ENCODE assay signal across 8 cellular contexts in genomic region chr14:58637040-58637390, GRCh38. TPM values are rescaled to one million over a fixed set of nuclear protein-coding genes. Genes with fewer than 3 reads are reported as not detected.
DNase-seq lines count a peak whose midpoint lies in the region; ATAC-seq and TF ChIP-seq lines count a peak whose summit lies in the region.

No MANE protein-coding gene starts in this region.

- peak overlapping the region; percentile 53 for H3K27ac Mint-ChIP-seq in activated CD4-positive, alpha-beta memory T cell treated with anti-CD3 and anti-CD28 coated beads for 36 hours
- peak overlapping the region; percentile 84 to 95 (median 91) for H3K27ac Mint-ChIP-seq in naive thymus-derived CD4-positive, alpha-beta T cell

- H3K4me3 ChIP-seq in BE2C (ENCODE audit: low read depth, low read length): peak overlapping the region; percentile 34
- H3K4me3 ChIP-seq in epithelial cell of proximal tubule (ENCODE audit: low read depth, low read length): peak overlapping the region; percentile 58
- H3K4me3 ChIP-seq in naive thymus-derived CD4-positive, alpha-beta T cell (ENCODE audit: low read length): peak overlapping the region; percentile 80
- peak overlapping the region; percentile 46 to 87 (median 72) for H3K4me3 ChIP-seq in transverse colon

- TF ChIP-seq EP300 in transverse colon (IDR thresholded peaks at IDR 0.05; ENCODE audit: low read depth): no peak

- TF ChIP-seq POLR2A in transverse colon (IDR thresholded peaks at IDR 0.05): no peak

- peaks cover 33% of the 10 kb centered on the region for H3K4me1 Mint-ChIP-seq in activated CD4-positive, alpha-beta memory T cell treated with anti-CD3 and anti-CD28 coated beads for 36 hours (ENCODE audit: low read depth)
- peaks cover 20 to 59% (median 45%) of the 10 kb centered on the region in 7 donors for H3K4me1 Mint-ChIP-seq in naive thymus-derived CD4-positive, alpha-beta T cell

- in situ Hi-C loops in transverse colon (cut with MboI; ENCODE audit: low pct_ligation_motif_present in 1 of 4, low pct_unique_long_range_greater_than_20kb in 1 of 4, low sequenced_read_pairs in 3 of 4): loop anchor here in 3 of 4 donors (25.0 kb wide), 1 partner anchor 375 kb away; no protein-coding TSS in a partner anchor

- H3K4me3 Mint-ChIP-seq in activated CD4-positive, alpha-beta memory T cell treated with anti-CD3 and anti-CD28 coated beads for 36 hours: peak overlapping the region; percentile 79
- H3K4me3 Mint-ChIP-seq in naive thymus-derived CD4-positive, alpha-beta T cell: peak overlapping the region; percentile 89 to 99 (median 98)

- H3K9me3 ChIP-seq in BE2C (no peaks in the 10 kb centered on the region), transverse colon (no peaks in the 10 kb centered on the region)
- no peaks in the 10 kb centered on the region for H3K9me3 ChIP-seq in naive thymus-derived CD4-positive, alpha-beta T cell (ENCODE audit: control insufficient read depth in 2 of 3, low read length in 3 of 3)

- CTCF ChIA-PET in activated CD4-positive, alpha-beta memory T cell treated with anti-CD3 and anti-CD28 coated beads for 36 hours (lab: Charles Lee): interaction anchor here (0.8 to 1.4 kb wide), 4 partner anchors 10 to 418 kb away, joined by 3 to 5 read pairs (median 4); no protein-coding TSS in a partner anchor
- CTCF ChIA-PET in naive thymus-derived CD4-positive, alpha-beta T cell (lab: Charles Lee): interaction anchor here (4.3 to 5.0 kb wide), 2 partner anchors 40 to 135 kb away, joined by 28 to 60 read pairs; no protein-coding TSS in a partner anchor

- peak; percentile 4 for ATAC-seq in HG02938 (IDR thresholded peaks at IDR 0.05; ENCODE audit: unreplicated experiment)
- ATAC-seq in naive thymus-derived CD4-positive, alpha-beta T cell: peak; percentile 18

- peaks cover 2% of the 10 kb centered on the region for H3K36me3 Mint-ChIP-seq in activated CD4-positive, alpha-beta memory T cell treated with anti-CD3 and anti-CD28 coated beads for 36 hours
- H3K36me3 Mint-ChIP-seq in naive thymus-derived CD4-positive, alpha-beta T cell: peaks cover 0 to 10% (median 6%) of the 10 kb centered on the region in 5 donors

- H3K27me3 ChIP-seq in BE2C (peaks cover 57% of the 10 kb centered on the region), transverse colon (peaks cover 11% of the 10 kb centered on the region)
- no peaks in the 10 kb centered on the region for H3K27me3 ChIP-seq in naive thymus-derived CD4-positive, alpha-beta T cell (ENCODE audit: control insufficient read depth in 2 of 2, insufficient read depth in 2 of 2, low read length in 2 of 2)

- POLR2A ChIA-PET in activated CD4-positive, alpha-beta memory T cell treated with anti-CD3 and anti-CD28 coated beads for 36 hours (lab: Charles Lee): interaction anchor here (1.4 kb wide), 1 partner anchor 38 kb away, joined by 3 read pairs; no protein-coding TSS in a partner anchor
- POLR2A ChIA-PET in naive thymus-derived CD4-positive, alpha-beta T cell (lab: Charles Lee): interaction anchor here (0.7 to 3.8 kb wide), 11 partner anchors 14 to 513 kb away, joined by 3 to 18 read pairs (median 10); no protein-coding TSS in a partner anchor

- no peaks in the 10 kb centered on the region for H3K36me3 ChIP-seq in BE2C
- H3K36me3 ChIP-seq in naive thymus-derived CD4-positive, alpha-beta T cell (ENCODE audit: control insufficient read depth in 2 of 3, insufficient read depth in 3 of 3, low read length in 3 of 3): no peaks in the 10 kb centered on the region
- no peaks in the 10 kb centered on the region for H3K36me3 ChIP-seq in transverse colon

- no peaks in the 10 kb centered on the region for H3K9me3 Mint-ChIP-seq in activated CD4-positive, alpha-beta memory T cell treated with anti-CD3 and anti-CD28 coated beads for 36 hours
- H3K9me3 Mint-ChIP-seq in naive thymus-derived CD4-positive, alpha-beta T cell: no peaks in the 10 kb centered on the region

- TF ChIP-seq CTCF in BE2C (IDR thresholded peaks at IDR 0.05; ENCODE audit: low read depth, low read length) (no peak), epithelial cell of proximal tubule (conservative IDR thresholded peaks at IDR 0.05; ENCODE audit: low read depth, low read length) (no peak), transverse colon (IDR thresholded peaks at IDR 0.05) (no peak)

- no peaks in the 10 kb centered on the region for H3K4me1 ChIP-seq in BE2C
- H3K4me1 ChIP-seq in naive thymus-derived CD4-positive, alpha-beta T cell (ENCODE audit: control insufficient read depth in 2 of 2, insufficient read depth in 2 of 2, low read length in 2 of 2): peaks cover 0 to 22% of the 10 kb centered on the region in 2 donors
- H3K4me1 ChIP-seq in transverse colon: peaks cover 6 to 36% (median 18%) of the 10 kb centered on the region in 4 donors

- DNase-seq in BE2C (no peak), epithelial cell of proximal tubule (ENCODE audit: low read depth) (no peak), transverse colon (peak; percentile 62), NCI-H2107 (lab: John Stamatoyannopoulos, UW) (no peak), retina (no peak)
- DNase-seq in activated CD4-positive, alpha-beta memory T cell treated with anti-CD3 and anti-CD28 coated beads for 36 hours: peak; percentile 63
- DNase-seq in naive thymus-derived CD4-positive, alpha-beta T cell: peak in 8 of 9 donors; percentile 33 to 57 (median 44)

- H3K27me3 Mint-ChIP-seq in activated CD4-positive, alpha-beta memory T cell treated with anti-CD3 and anti-CD28 coated beads for 36 hours: peaks cover 37% of the 10 kb centered on the region
- H3K27me3 Mint-ChIP-seq in naive thymus-derived CD4-positive, alpha-beta T cell: peaks cover 0 to 44% (median 6%) of the 10 kb centered on the region in 5 donors

- intact Hi-C loops in activated CD4-positive, alpha-beta memory T cell treated with anti-CD3 and anti-CD28 coated beads for 36 hours (cut with micrococcal nuclease): loop anchor here (1.0 to 10.0 kb wide), 4 partner anchors 65 to 207 kb away; no protein-coding TSS in a partner anchor
- intact Hi-C loops in naive thymus-derived CD4-positive, alpha-beta T cell (cut with micrococcal nuclease): loop anchor here (1.0 to 10.0 kb wide), 17 partner anchors 25 to 1611 kb away; partner anchors contain the start of genes DAAM1 (in 2 of the 2), JKAMP (in 2 of the 2), KIAA0586 (in 2 of the 2) and L3HYPDH (in 2 of the 2)
- intact Hi-C loops in transverse colon (cut with DNase I; ENCODE audit: low total_unique reads): loop anchor here (10.0 kb wide), 1 partner anchor 388 kb away; no protein-coding TSS in a partner anchor

- peak overlapping the region; percentile 52 for H3K27ac ChIP-seq in naive thymus-derived CD4-positive, alpha-beta T cell (ENCODE audit: low read depth, low read length)
- H3K27ac ChIP-seq in transverse colon: peak overlapping the region; percentile 85 to 93 (median 90)

- WGBS in transverse colon (ENCODE audit: low coverage in 1 of 2), 2 donors: 3 to 9% methylated on average over 16 to 17 of the region's 17 CpGs

RNA-seq across cellular contexts. Expression of gene DACT1, which starts 0.7 kb away (rescaled TPM):
- polyA plus RNA-seq in BE2C (2012; ENCODE audit: insufficient read depth, insufficient read length, low read depth): not detected
- 1 to 10 TPM; 4.3 to 4.7 TPM for total RNA-seq in activated CD4-positive, alpha-beta memory T cell treated with anti-CD3 and anti-CD28 coated beads for 36 hours
- total RNA-seq in epithelial cell of proximal tubule (2.7 and 3.4 TPM in 2 replicates), transverse colon (1 to 10 TPM; 2.3 to 5.8 (median 3.3) TPM)
- total RNA-seq in naive thymus-derived CD4-positive, alpha-beta T cell: 10 to 100 TPM in 4 of 5 experiments, 1 to 10 TPM in 1; 8.2 to 32.3 (median 15.0) TPM
- 10 to 100 TPM; 18.5 to 38.7 TPM for polyA plus RNA-seq in naive thymus-derived CD4-positive, alpha-beta T cell

Comparison
In these comparisons a context has a peak if more than half of its experiments do, and no peak if none do; other contexts are left out.
1. DNase-seq: peak in activated CD4-positive, alpha-beta memory T cell treated with anti-CD3 and anti-CD28 coated beads for 36 hours (single experiment), naive thymus-derived CD4-positive, alpha-beta T cell (8 of 9) and transverse colon (single experiment); none in BE2C (single experiment), epithelial cell of proximal tubule (single experiment), NCI-H2107 (single experiment) and retina (single experiment).
2. Peak in every context shown above with its lines, with median percentiles within 50 percentile points of each other: H3K4me3 ChIP-seq.